28 cellular contexts compared by ENCODE assay signal in genomic region chr1:234141006-234141405, GRCh38.
"Had no signal": no experiment of that assay in that cellular context is flagged by ENCODE, and none has a peak within 500 bp of the region (broad histone marks: within the 10 kb centered on the region; RNA-seq: fewer than 3 reads in every experiment).

No MANE protein-coding gene starts in this region.

- H3K4me3 Mint-ChIP-seq: activated CD4-positive, alpha-beta memory T cell treated with anti-CD3 and anti-CD28 coated beads for 36 hours; activated CD4-positive, alpha-beta T cell treated with anti-CD3 and anti-CD28 coated beads, Interleukin-2, amount 10 ng/mL, durations not matched to agents 7 days and 5 days; activated T-cell treated with anti-CD3 and anti-CD28 coated beads, Interleukin-2, amount 50 U/mL, for 4 hours; T-cell had no signal

- H3K27ac Mint-ChIP-seq: activated CD4-positive, alpha-beta memory T cell treated with anti-CD3 and anti-CD28 coated beads for 36 hours; activated CD4-positive, alpha-beta T cell treated with anti-CD3 and anti-CD28 coated beads, Interleukin-2, amount 10 ng/mL, durations not matched to agents 7 days and 5 days; activated naive CD4-positive, alpha-beta T cell treated with anti-CD3 and anti-CD28 coated beads, Interleukin-2, amount 50 U/mL, for 72 hours; T-cell had no signal

- H3K36me3 ChIP-seq: brain microvascular endothelial cell, cardiac muscle cell, Peyer's patch had no signal

- H3K4me1 ChIP-seq: Peyer's patch had no signal

- H3K4me1 Mint-ChIP-seq: activated CD4-positive, alpha-beta T cell treated with anti-CD3 and anti-CD28 coated beads, Interleukin-2, amount 10 ng/mL, durations not matched to agents 7 days and 5 days; T-cell had no signal

- H3K4me3 ChIP-seq: cardiac muscle cell, Peyer's patch had no signal

- DNase-seq: activated CD4-positive, alpha-beta memory T cell treated with anti-CD3 and anti-CD28 coated beads for 36 hours; activated CD4-positive, alpha-beta T cell treated with anti-CD3 and anti-CD28 coated beads, Interleukin-2, amount 10 ng/mL, durations not matched to agents 7 days and 5 days; activated CD4-positive, CD25-positive, alpha-beta regulatory T cell; activated CD8-positive, alpha-beta memory T cell treated with anti-CD3 and anti-CD28 coated beads for 24 hours; activated effector memory CD4-positive, alpha-beta T cell treated with anti-CD3 and anti-CD28 coated beads, Interleukin-2, amount 50 U/mL, for 16 hours; activated naive CD4-positive, alpha-beta T cell treated with Interleukin-2 at 50 U/mL for 16 hours; activated T-cell treated with anti-CD3 and anti-CD28 coated beads, Interleukin-2, amount 50 U/mL, for 4 hours; amygdala; brain microvascular endothelial cell; Kasumi-1; MV-4-11; NCI-H1092 treated with DMSO at 0.1 percent for 48 hours; NCI-H1417 treated with DMSO at 0.1 percent for 48 hours; NCI-H1694; NCI-H2029; NCI-H2107; NCI-H2171 treated with DMSO at 0.1 percent for 48 hours; NCI-H510A; NCI-H526 treated with DMSO at 0.1 percent for 48 hours; NCI-H82; OCI-M1; Peyer's patch; SHP77; T-cell had no signal

- H3K9me3 ChIP-seq: Peyer's patch had no signal

- H3K9me3 Mint-ChIP-seq: activated CD4-positive, alpha-beta memory T cell treated with anti-CD3 and anti-CD28 coated beads for 36 hours; activated CD4-positive, alpha-beta T cell treated with anti-CD3 and anti-CD28 coated beads, Interleukin-2, amount 10 ng/mL, durations not matched to agents 7 days and 5 days; activated naive CD4-positive, alpha-beta T cell treated with anti-CD3 and anti-CD28 coated beads, Interleukin-2, amount 50 U/mL, for 72 hours; activated T-cell treated with anti-CD3 and anti-CD28 coated beads, Interleukin-2, amount 50 U/mL, for 4 hours; T-cell had no signal

- H3K27ac ChIP-seq: brain microvascular endothelial cell, cardiac muscle cell, Peyer's patch, RWPE1, VCaP had no signal

- H3K36me3 Mint-ChIP-seq: activated CD4-positive, alpha-beta memory T cell treated with anti-CD3 and anti-CD28 coated beads for 36 hours; activated naive CD4-positive, alpha-beta T cell treated with anti-CD3 and anti-CD28 coated beads, Interleukin-2, amount 50 U/mL, for 72 hours; T-cell had no signal

- ATAC-seq: activated naive CD4-positive, alpha-beta T cell treated with anti-CD3 and anti-CD28 coated beads, Interleukin-2, amount 50 U/mL, for 72 hours; activated T-cell treated with anti-CD3 and anti-CD28 coated beads, Interleukin-2, amount 50 U/mL, for 4 hours; T-cell had no signal

- H3K27me3 ChIP-seq: brain microvascular endothelial cell, Peyer's patch had no signal
